In genomic region chr18:23341383-23341782, GRCh38 we compare ENCODE assay signal across 1 cellular context.
TF ChIP-seq lines count a peak whose summit lies in the region.

No MANE protein-coding gene starts in this region.

TF ChIP-seq in IMR-90, 13 proteins besides CTCF, POLR2A, EP300 and RAD21:
- TF ChIP-seq BHLHE40 (IDR thresholded peaks at IDR 0.05; ENCODE audit: low read depth, low read length) (no peak), RFX5 (IDR thresholded peaks at IDR 0.05; ENCODE audit: low read depth, low read length) (no peak), USF2 (IDR thresholded peaks at IDR 0.05; ENCODE audit: low read depth, low read length) (no peak), MAFK (IDR thresholded peaks at IDR 0.05; ENCODE audit: low read depth, low read length) (no peak), NFE2L2 (IDR thresholded peaks at IDR 0.05; ENCODE audit: low read depth, low read length) (no peak), RCOR1 (IDR thresholded peaks at IDR 0.05; ENCODE audit: insufficient replicate concordance, low read length) (no peak), MAZ (IDR thresholded peaks at IDR 0.05; ENCODE audit: borderline replicate concordance, low read depth, low read length) (no peak), MXI1 (IDR thresholded peaks at IDR 0.05; ENCODE audit: borderline replicate concordance, low read depth, low read length) (no peak), CEBPB (IDR thresholded peaks at IDR 0.05; ENCODE audit: low read depth, low read length) (no peak), ELK1 (IDR thresholded peaks at IDR 0.05; ENCODE audit: borderline replicate concordance, low read depth, low read length) (no peak), CHD1 (IDR thresholded peaks at IDR 0.05; ENCODE audit: low read depth, low read length) (no peak), FOS (IDR thresholded peaks at IDR 0.05; ENCODE audit: low read depth, low read length) (no peak), SMC3 (IDR thresholded peaks at IDR 0.05; ENCODE audit: low read depth, low read length) (no peak)
